In genomic region chr14:101083564-101084435, GRCh38 we compare ENCODE assay signal across 13 cellular contexts.
A peak's percentile ranks its signal among the peaks of the same experiment; 100 is the strongest.
DNase-seq lines count a peak whose midpoint lies in the region; ATAC-seq and TF ChIP-seq lines count a peak whose summit lies in the region.
"Had no signal": no experiment of that assay in that cellular context is flagged by ENCODE, and none has a peak within 500 bp of the region (broad histone marks: within the 10 kb centered on the region; RNA-seq: fewer than 3 reads in every experiment).

No MANE protein-coding gene starts in this region.

- H3K27ac ChIP-seq in 22Rv1 (no peak overlapping the region), GM23338 (ENCODE audit: low read depth) (no peak overlapping the region), prostate gland (no peak overlapping the region)

- H3K4me3 ChIP-seq in GM23338 = no peak overlapping the region
- no peak overlapping the region for H3K4me3 ChIP-seq in prostate gland

- no peak overlapping the region for H3K4me2 ChIP-seq in GM23338

- TF ChIP-seq POLR2A in prostate gland (IDR thresholded peaks at IDR 0.05) = no peak

- H3K9me3 ChIP-seq in prostate gland = no peaks in the 10 kb centered on the region

- H3K36me3 ChIP-seq in GM23338 (ENCODE audit: insufficient read depth) (no peaks in the 10 kb centered on the region), prostate gland (no peaks in the 10 kb centered on the region)

- no peaks in the 10 kb centered on the region for H4K20me1 ChIP-seq in GM23338 (replicated peaks; ENCODE audit: insufficient read depth)

- ATAC-seq in GM23338 (peak; percentile 98), left lobe of liver (no peak), GM21717 (IDR thresholded peaks at IDR 0.05; ENCODE audit: unreplicated experiment) (no peak), GM18867 (IDR thresholded peaks at IDR 0.05; ENCODE audit: unreplicated experiment) (no peak)
- ATAC-seq: naive thymus-derived CD8-positive, alpha-beta T cell had no signal

- H3K27me3 Mint-ChIP-seq in GM23338 (ENCODE audit: insufficient read depth, low read depth, poor library complexity) = peaks cover 5% of the 10 kb centered on the region

- WGBS in prostate gland = 71% methylated on average over 18 of the region's 18 CpGs

- H3K27ac Mint-ChIP-seq in GM23338 = no peak overlapping the region
- H3K27ac Mint-ChIP-seq: CD4-positive, alpha-beta T cell; dendritic cell treated with granulocyte-macrophage colony-stimulating factor and Interleukin-4, amounts not matched to agents 40 ng/mL and 50 ng/mL, for 4 days; naive thymus-derived CD8-positive, alpha-beta T cell had no signal

- TF ChIP-seq CTCF in 22Rv1 (IDR thresholded peaks at IDR 0.05) (peak; percentile 16), GM23338 (conservative IDR thresholded peaks at IDR 0.05; ENCODE audit: low read depth in 2 of 2) (peak; percentile 52 to 74), prostate gland (IDR thresholded peaks at IDR 0.05) (no peak)

- DNase-seq in GM23338 (ENCODE audit: low spot score) (peak; percentile 81), SK-N-DZ (ENCODE audit: low spot score) (peak; percentile 45), left lobe of liver (ENCODE audit: low spot score) (peak; percentile 28), epidermal melanocyte (ENCODE audit: insufficient read length, low spot score) (no peak), prostate gland (ENCODE audit: low spot score) (no peak)
- DNase-seq: CD4-positive, alpha-beta T cell; NCI-H2171; stimulated activated CD4-positive, alpha-beta T cell treated with anti-CD3 and anti-CD28 coated beads, Interleukin-1b, Interleukin-23, amount 100 ng/mL, for 48 hours had no signal

- H2AFZ ChIP-seq in GM23338 = peak overlapping the region; percentile 52; the same call in 1 of the 2 replicates

- H3F3A ChIP-seq in GM23338 (replicated peaks; ENCODE audit: low read depth) = no peaks in the 10 kb centered on the region

- H3K9me3 Mint-ChIP-seq in GM23338 = no peaks in the 10 kb centered on the region
- H3K9me3 Mint-ChIP-seq: CD4-positive, alpha-beta T cell; dendritic cell treated with granulocyte-macrophage colony-stimulating factor and Interleukin-4, amounts not matched to agents 40 ng/mL and 50 ng/mL, for 4 days had no signal

- H3K79me2 ChIP-seq in GM23338 (replicated peaks; ENCODE audit: insufficient read depth) = no peaks in the 10 kb centered on the region

- peaks cover 6% of the 10 kb centered on the region for H3K4me1 Mint-ChIP-seq in GM23338

- no peak overlapping the region for H3K4me3 Mint-ChIP-seq in GM23338
- H3K4me3 Mint-ChIP-seq: CD4-positive, alpha-beta T cell; dendritic cell treated with granulocyte-macrophage colony-stimulating factor and Interleukin-4, amounts not matched to agents 40 ng/mL and 50 ng/mL, for 4 days; naive thymus-derived CD8-positive, alpha-beta T cell had no signal

- H3K27me3 ChIP-seq in GM23338 (ENCODE audit: insufficient read depth) (no peaks in the 10 kb centered on the region), prostate gland (replicated peaks; ENCODE audit: insufficient read depth) (no peaks in the 10 kb centered on the region)

- no peaks in the 10 kb centered on the region for H3K9me2 ChIP-seq in GM23338 (ENCODE audit: insufficient read depth)

- intact Hi-C loops in prostate gland (cut with DNase I) = no loop called here

- H3K4me1 ChIP-seq in GM23338 (ENCODE audit: insufficient read depth) (0 out of 2 replicates have a peak, but pooled peaks cover 4% of the 10 kb centered on the region), prostate gland (replicated peaks) (no peaks in the 10 kb centered on the region)

- H3K36me3 Mint-ChIP-seq in GM23338 (ENCODE audit: low read depth) = no peaks in the 10 kb centered on the region
- H3K36me3 Mint-ChIP-seq: naive thymus-derived CD8-positive, alpha-beta T cell had no signal

TF ChIP-seq in GM23338, 12 proteins besides CTCF, POLR2A, EP300 and RAD21:
- TF ChIP-seq NANOG (IDR thresholded peaks at IDR 0.05; ENCODE audit: borderline replicate concordance) = no peak
- no peak for TF ChIP-seq REST (IDR thresholded peaks at IDR 0.05; ENCODE audit: unreplicated experiment)
- TF ChIP-seq ZNF331 (CRISPR knock-in tag; IDR thresholded peaks at IDR 0.05; ENCODE audit: low read depth) = no peak
- no peak for TF ChIP-seq ZNF462 (CRISPR knock-in tag; IDR thresholded peaks at IDR 0.05)
- TF ChIP-seq EZH2 (IDR thresholded peaks at IDR 0.05; ENCODE audit: low read depth, unreplicated experiment) = no peak

Comparison
In these comparisons a context has a peak if more than half of its experiments do, and no peak if none do; other contexts are left out.
1. CTCF ChIP-seq: peak in 22Rv1 (single experiment) and GM23338 (2 of 2); none in prostate gland (0 of 4).
2. DNase-seq: peak in GM23338 (single experiment), SK-N-DZ (single experiment) and left lobe of liver (single experiment); none in epidermal melanocyte (single experiment) and prostate gland (single experiment).